Comparison of ENCODE assay signal across 11 cellular contexts in genomic region chr12:121980211-121980891, GRCh38. TPM values are rescaled to one million over a fixed set of nuclear protein-coding genes. Genes with fewer than 3 reads are reported as not detected.
DNase-seq lines count a peak whose midpoint lies in the region; ATAC-seq, FAIRE-seq and TF ChIP-seq lines count a peak whose summit lies in the region.
"Had no signal": no experiment of that assay in that cellular context is flagged by ENCODE, and none has a peak within 500 bp of the region (broad histone marks: within the 10 kb centered on the region; RNA-seq: fewer than 3 reads in every experiment).

No MANE protein-coding gene starts in this region.

- no peak for FAIRE-seq in small intestine (lab: Jason Lieb, UNC)

- TF ChIP-seq CTCF in omental fat pad (IDR thresholded peaks at IDR 0.05): no peak

- H3K27me3 ChIP-seq in small intestine (ENCODE audit: control insufficient read depth in 2 of 2, insufficient read depth in 2 of 2, low read length in 2 of 2): no peaks in the 10 kb centered on the region

- no peaks in the 10 kb centered on the region for H3K4me1 ChIP-seq in small intestine (ENCODE audit: control insufficient read depth in 2 of 2, insufficient read depth in 1 of 2, low read depth in 1 of 2, low read length in 1 of 2)

- H3K36me3 ChIP-seq in small intestine (ENCODE audit: control insufficient read depth in 2 of 2, insufficient read depth in 2 of 2, low read length in 2 of 2): no peaks in the 10 kb centered on the region
- H3K36me3 ChIP-seq: left ventricle myocardium inferior had no signal

- no peak for DNase-seq in activated CD4-positive, CD25-positive, alpha-beta regulatory T cell (lab: John Stamatoyannopoulos, UW)
- DNase-seq in amniotic epithelial cell (ENCODE audit: low read depth) (peak; percentile 14), smooth muscle cell of the brain vasculature (ENCODE audit: low read depth, low spot score) (peak; percentile 13), omental fat pad (ENCODE audit: low spot score) (no peak), small intestine (no peak)
- no peak for DNase-seq in activated naive CD4-positive, alpha-beta T cell treated with Interleukin-2 at 50 U/mL for 16 hours
- DNase-seq: activated CD4-positive, CD25-positive, alpha-beta regulatory T cell treated with anti-CD3 and anti-CD28 coated beads, Interleukin-2, amount 50 U/mL, for 72 hours; left ventricle myocardium inferior had no signal

- no peak overlapping the region for H3K4me3 ChIP-seq in small intestine (ENCODE audit: low read depth in 1 of 2, low read length in 2 of 2)
- H3K4me3 ChIP-seq: left ventricle myocardium inferior had no signal

- 52 to 71% (median 65%) methylated on average over 11 of the region's 11 CpGs for WGBS in small intestine, 3 donors

- ATAC-seq in activated CD4-positive, CD25-positive, alpha-beta regulatory T cell treated with anti-CD3 and anti-CD28 coated beads, Interleukin-2, amount 50 U/mL, for 24 hours: peak; percentile 38 to 43
- ATAC-seq in HG03432 (IDR thresholded peaks at IDR 0.05; ENCODE audit: unreplicated experiment) (peak; percentile 36), omental fat pad (ENCODE audit: low FRiP score) (no peak)
- ATAC-seq: HCT116 had no signal

- H3K27ac ChIP-seq in small intestine (ENCODE audit: low read depth in 1 of 2, low read length in 1 of 2): no peak overlapping the region
- H3K27ac ChIP-seq: left ventricle myocardium inferior had no signal

- no peaks in the 10 kb centered on the region for H3K9me3 ChIP-seq in small intestine (ENCODE audit: control insufficient read depth, low read depth)
- H3K9me3 ChIP-seq: left ventricle myocardium inferior had no signal

RNA-seq across cellular contexts. Expression of gene BCL7A, which starts 41.3 kb away (rescaled TPM):
- total RNA-seq in omental fat pad: 1 to 10 TPM; 2.8 to 4.9 (median 3.4) TPM
- polyA plus RNA-seq in small intestine: 1 to 10 TPM in 2 of 3 donors, under 1 TPM in 1; 0.22 to 5.4 (median 1.4) TPM

Comparison
In these comparisons a context has a peak if more than half of its experiments do, and no peak if none do; other contexts are left out.
1. DNase-seq: peak in amniotic epithelial cell (single experiment) and smooth muscle cell of the brain vasculature (single experiment); none in activated CD4-positive, CD25-positive, alpha-beta regulatory T cell (0 of 4), activated naive CD4-positive, alpha-beta T cell treated with Interleukin-2 at 50 U/mL for 16 hours (single experiment), omental fat pad (single experiment) and small intestine (single experiment).